Comparison of ENCODE assay signal across 1 cellular context in the genomic region with DNA sequence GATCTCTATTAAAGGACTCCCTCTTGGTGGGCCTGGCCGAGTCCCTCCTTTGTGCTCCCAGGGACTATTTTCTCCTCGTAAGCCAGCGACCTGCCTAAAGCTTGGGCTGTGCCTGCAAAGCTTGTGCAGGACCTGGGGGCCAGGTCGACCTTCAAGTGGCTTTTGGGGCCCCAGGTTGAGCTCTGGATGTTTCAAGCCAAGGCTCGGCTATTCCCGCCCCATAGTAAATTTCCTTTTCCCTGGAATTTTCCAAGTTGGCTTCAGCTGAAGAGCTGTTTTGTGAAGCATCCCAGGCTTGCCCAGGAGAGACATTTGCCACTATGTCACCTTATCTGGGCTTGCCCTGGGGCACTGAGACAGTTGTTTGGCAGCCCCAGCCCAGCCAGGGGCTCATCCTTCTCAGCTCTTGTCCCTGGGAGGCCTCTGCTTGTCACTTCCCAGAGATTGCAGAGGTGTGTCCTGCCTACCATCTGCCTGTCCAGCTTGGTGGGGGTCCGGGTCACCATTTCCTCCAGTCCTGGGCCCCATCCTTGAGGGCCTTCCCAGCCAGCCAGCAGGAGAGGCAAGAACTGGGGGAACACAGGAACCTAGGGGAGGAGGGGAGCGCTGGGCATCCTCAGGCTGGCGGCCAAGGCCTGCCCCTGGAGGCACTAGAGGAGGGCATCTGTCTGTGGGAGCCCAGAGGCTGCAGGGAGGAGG.
TF ChIP-seq lines count a peak whose summit lies in the region.

No MANE protein-coding gene starts in this region.

TF ChIP-seq in GM12878, 131 proteins besides CTCF, POLR2A, EP300 and RAD21:
- TF ChIP-seq, protein P1, sequence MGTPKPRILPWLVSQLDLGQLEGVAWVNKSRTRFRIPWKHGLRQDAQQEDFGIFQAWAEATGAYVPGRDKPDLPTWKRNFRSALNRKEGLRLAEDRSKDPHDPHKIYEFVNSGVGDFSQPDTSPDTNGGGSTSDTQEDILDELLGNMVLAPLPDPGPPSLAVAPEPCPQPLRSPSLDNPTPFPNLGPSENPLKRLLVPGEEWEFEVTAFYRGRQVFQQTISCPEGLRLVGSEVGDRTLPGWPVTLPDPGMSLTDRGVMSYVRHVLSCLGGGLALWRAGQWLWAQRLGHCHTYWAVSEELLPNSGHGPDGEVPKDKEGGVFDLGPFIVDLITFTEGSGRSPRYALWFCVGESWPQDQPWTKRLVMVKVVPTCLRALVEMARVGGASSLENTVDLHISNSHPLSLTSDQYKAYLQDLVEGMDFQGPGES (IDR thresholded peaks at IDR 0.05): no peak
- TF ChIP-seq EZH2 (IDR thresholded peaks at IDR 0.05; ENCODE audit: borderline replicate concordance, control insufficient read depth, low read depth, low read length) (no peak), MEF2A (IDR thresholded peaks at IDR 0.05; ENCODE audit: insufficient read depth, low read depth, low read length) (no peak), IRF4 (IDR thresholded peaks at IDR 0.05; ENCODE audit: low read depth, low read length) (no peak), FOXM1 (IDR thresholded peaks at IDR 0.05; ENCODE audit: low read depth, low read length) (no peak), RAD51 (IDR thresholded peaks at IDR 0.05) (no peak), GABPA (IDR thresholded peaks at IDR 0.05; ENCODE audit: low read depth) (no peak)
- TF ChIP-seq, protein P2, sequence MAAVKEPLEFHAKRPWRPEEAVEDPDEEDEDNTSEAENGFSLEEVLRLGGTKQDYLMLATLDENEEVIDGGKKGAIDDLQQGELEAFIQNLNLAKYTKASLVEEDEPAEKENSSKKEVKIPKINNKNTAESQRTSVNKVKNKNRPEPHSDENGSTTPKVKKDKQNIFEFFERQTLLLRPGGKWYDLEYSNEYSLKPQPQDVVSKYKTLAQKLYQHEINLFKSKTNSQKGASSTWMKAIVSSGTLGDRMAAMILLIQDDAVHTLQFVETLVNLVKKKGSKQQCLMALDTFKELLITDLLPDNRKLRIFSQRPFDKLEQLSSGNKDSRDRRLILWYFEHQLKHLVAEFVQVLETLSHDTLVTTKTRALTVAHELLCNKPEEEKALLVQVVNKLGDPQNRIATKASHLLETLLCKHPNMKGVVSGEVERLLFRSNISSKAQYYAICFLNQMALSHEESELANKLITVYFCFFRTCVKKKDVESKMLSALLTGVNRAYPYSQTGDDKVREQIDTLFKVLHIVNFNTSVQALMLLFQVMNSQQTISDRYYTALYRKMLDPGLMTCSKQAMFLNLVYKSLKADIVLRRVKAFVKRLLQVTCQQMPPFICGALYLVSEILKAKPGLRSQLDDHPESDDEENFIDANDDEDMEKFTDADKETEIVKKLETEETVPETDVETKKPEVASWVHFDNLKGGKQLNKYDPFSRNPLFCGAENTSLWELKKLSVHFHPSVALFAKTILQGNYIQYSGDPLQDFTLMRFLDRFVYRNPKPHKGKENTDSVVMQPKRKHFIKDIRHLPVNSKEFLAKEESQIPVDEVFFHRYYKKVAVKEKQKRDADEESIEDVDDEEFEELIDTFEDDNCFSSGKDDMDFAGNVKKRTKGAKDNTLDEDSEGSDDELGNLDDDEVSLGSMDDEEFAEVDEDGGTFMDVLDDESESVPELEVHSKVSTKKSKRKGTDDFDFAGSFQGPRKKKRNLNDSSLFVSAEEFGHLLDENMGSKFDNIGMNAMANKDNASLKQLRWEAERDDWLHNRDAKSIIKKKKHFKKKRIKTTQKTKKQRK (IDR thresholded peaks at IDR 0.05; ENCODE audit: low read depth, low read length): no peak
